In genomic region chr16:1258906-1259759, GRCh38 we compare ENCODE assay signal across 13 cellular contexts. TPM values are rescaled to one million over a fixed set of nuclear protein-coding genes. Genes with fewer than 3 reads are reported as not detected.
DNase-seq lines count a peak whose midpoint lies in the region; ATAC-seq and TF ChIP-seq lines count a peak whose summit lies in the region.
"Had no signal": no experiment of that assay in that cellular context is flagged by ENCODE, and none has a peak within 500 bp of the region (broad histone marks: within the 10 kb centered on the region; RNA-seq: fewer than 3 reads in every experiment).

No MANE protein-coding gene starts in this region.

- H3K4me1 ChIP-seq in HCT116 (ENCODE audit: control insufficient read depth in 1 of 2, insufficient read depth in 2 of 2, low read length in 2 of 2) (peaks cover 4 to 13% of the 10 kb centered on the region in 2 experiments; a peak in 3 of 4 replicates), adrenal gland (replicated peaks in 1 of 2) (no peaks in the 10 kb centered on the region)
- H3K4me1 ChIP-seq: testis had no signal

- intact Hi-C loops in HCT116 (cut with micrococcal nuclease) (no loop called here), adrenal gland (cut with DNase I) (no loop called here)

- no peaks in the 10 kb centered on the region for H3K79me2 ChIP-seq in HCT116 (ENCODE audit: insufficient read depth, low read length)

- H3K4me3 ChIP-seq in HCT116 (replicated peaks in 1 of 2; ENCODE audit: low read depth in 1 of 2, low read length in 2 of 2) (peak overlapping the region in 1 of 2 experiments; percentile 32; a peak in 1 of 4 replicates), adrenal gland (no peak overlapping the region)
- H3K4me3 ChIP-seq: testis had no signal

- no peaks in the 10 kb centered on the region for H3K9me2 ChIP-seq in HCT116 (ENCODE audit: insufficient read depth)

- no peak for ATAC-seq in HCT116
- no peak for ATAC-seq in activated CD8-positive, alpha-beta T cell treated with anti-CD3 and anti-CD28 coated beads, Interleukin-2, amount 10 ng/mL, durations not matched to agents 7 days and 5 days
- no peak for ATAC-seq in HG03521 (IDR thresholded peaks at IDR 0.05; ENCODE audit: unreplicated experiment)

- H2AFZ ChIP-seq in HCT116 (ENCODE audit: low read depth, low read length, poor library complexity, severe bottlenecking), result no peak overlapping the region

- POLR2A ChIA-PET in HCT116 (lab: Charles Lee), result no interaction called here
- POLR2A ChIA-PET in activated CD8-positive, alpha-beta T cell treated with anti-CD3 and anti-CD28 coated beads, Interleukin-2, amount 10 ng/mL, durations not matched to agents 7 days and 5 days (lab: Charles Lee), result no interaction called here

- no peak overlapping the region for H3K27ac Mint-ChIP-seq in T-helper 1 cell treated with Interleukin-12 subunit alpha and Interleukin-12 subunit beta and Interleukin-4 antibody, amounts not matched to agents 30 μg/mL and 1 μg/mL, for 36 hours
- peak overlapping the region; percentile 9 for H3K27ac Mint-ChIP-seq in activated CD8-positive, alpha-beta T cell treated with anti-CD3 and anti-CD28 coated beads, Interleukin-2, amount 10 ng/mL, durations not matched to agents 7 days and 5 days
- H3K27ac Mint-ChIP-seq in nephron, result peak overlapping the region in 2 of 3 experiments; percentile 31 to 60
- H3K27ac Mint-ChIP-seq: CD4-positive, alpha-beta T cell had no signal

- CTCF ChIA-PET in HCT116 (lab: Charles Lee), result no interaction called here
- CTCF ChIA-PET in activated CD8-positive, alpha-beta T cell treated with anti-CD3 and anti-CD28 coated beads, Interleukin-2, amount 10 ng/mL, durations not matched to agents 7 days and 5 days (lab: Charles Lee), result no interaction called here

- WGBS in adrenal gland, 4 donors, result 11 to 33% (median 16%) methylated on average over 5 to 42 of the region's 42 CpGs; no CpG with 5 or more reads in 1 of the 4 donors

- H3K36me3 ChIP-seq in HCT116 (ENCODE audit: control insufficient read depth in 1 of 2, insufficient read depth in 2 of 2, low read length in 2 of 2) (no peaks in the 10 kb centered on the region), adrenal gland (replicated peaks in 1 of 2) (no peaks in the 10 kb centered on the region)

- RAD21 ChIA-PET in HCT116 (lab: Charles Lee; ENCODE audit: low non-redundant PET in 1 of 2, low total read pairs in 2 of 2, uncharacterized antibody in 2 of 2, unreplicated experiment in 2 of 2), result no interaction called here

- no peak overlapping the region for H3K9ac ChIP-seq in HCT116 (ENCODE audit: low read length)

- H3K4me2 ChIP-seq in HCT116 (ENCODE audit: low read length), result peak overlapping the region; percentile 55

- H3K4me3 Mint-ChIP-seq in T-helper 1 cell treated with Interleukin-12 subunit alpha and Interleukin-12 subunit beta and Interleukin-4 antibody, amounts not matched to agents 30 μg/mL and 1 μg/mL, for 36 hours, result peak overlapping the region; percentile 55
- H3K4me3 Mint-ChIP-seq in activated CD8-positive, alpha-beta T cell treated with anti-CD3 and anti-CD28 coated beads, Interleukin-2, amount 10 ng/mL, durations not matched to agents 7 days and 5 days, result peak overlapping the region; percentile 18
- peak overlapping the region; percentile 32 to 67 (median 61) for H3K4me3 Mint-ChIP-seq in nephron
- H3K4me3 Mint-ChIP-seq: CD4-positive, alpha-beta T cell had no signal

- no peak for TF ChIP-seq RAD21 in HCT116 (IDR thresholded peaks at IDR 0.05; ENCODE audit: low read depth)

- TF ChIP-seq POLR2A in HCT116 (IDR thresholded peaks at IDR 0.05; ENCODE audit: borderline replicate concordance, extremely low read depth, insufficient read depth, insufficient read length) (no peak), adrenal gland (IDR thresholded peaks at IDR 0.05) (no peak)

- H3K27me3 Mint-ChIP-seq in T-helper 1 cell treated with Interleukin-12 subunit alpha and Interleukin-12 subunit beta and Interleukin-4 antibody, amounts not matched to agents 30 μg/mL and 1 μg/mL, for 36 hours (ENCODE audit: low read depth), result peaks cover 20% of the 10 kb centered on the region
- H3K27me3 Mint-ChIP-seq in activated CD8-positive, alpha-beta T cell treated with anti-CD3 and anti-CD28 coated beads, Interleukin-2, amount 10 ng/mL, durations not matched to agents 7 days and 5 days (ENCODE audit: low read depth), result peaks cover 12% of the 10 kb centered on the region
- H3K27me3 Mint-ChIP-seq in nephron (ENCODE audit: low read depth), result peaks cover 37% of the 10 kb centered on the region

- no TSS peak for BruUV-seq in HCT116 (replicated peaks; lab: Mats Ljungman, UMichigan)

- TF ChIP-seq CTCF in HCT116 (IDR thresholded peaks at IDR 0.05 in 2 of 3, conservative IDR thresholded peaks at IDR 0.05 in 1 of 3; ENCODE audit: borderline replicate concordance in 1 of 3, insufficient read depth in 1 of 3, low read depth in 2 of 3, low read length in 2 of 3) (no peak), nephron (IDR thresholded peaks at IDR 0.05; ENCODE audit: unreplicated experiment in 3 of 3) (no peak), adrenal gland (IDR thresholded peaks at IDR 0.05) (no peak)

- H3K9me3 ChIP-seq in HCT116 (ENCODE audit: control insufficient read depth in 1 of 2, insufficient read depth in 1 of 2, low read depth in 1 of 2, low read length in 2 of 2) (no peaks in the 10 kb centered on the region), adrenal gland (replicated peaks in 1 of 3) (no peaks in the 10 kb centered on the region)
- H3K9me3 ChIP-seq: testis had no signal

- H3K36me3 Mint-ChIP-seq in T-helper 1 cell treated with Interleukin-12 subunit alpha and Interleukin-12 subunit beta and Interleukin-4 antibody, amounts not matched to agents 30 μg/mL and 1 μg/mL, for 36 hours (ENCODE audit: low read depth), result no peaks in the 10 kb centered on the region
- no peaks in the 10 kb centered on the region for H3K36me3 Mint-ChIP-seq in activated CD8-positive, alpha-beta T cell treated with anti-CD3 and anti-CD28 coated beads, Interleukin-2, amount 10 ng/mL, durations not matched to agents 7 days and 5 days (ENCODE audit: low read depth)
- H3K36me3 Mint-ChIP-seq in nephron (ENCODE audit: low read depth), result no peaks in the 10 kb centered on the region

- H3K27ac ChIP-seq in HCT116 (ENCODE audit: low read depth, low read length) (no peak overlapping the region), adrenal gland (no peak overlapping the region)
- H3K27ac ChIP-seq: testis had no signal

- no peaks in the 10 kb centered on the region for H4K20me1 ChIP-seq in HCT116 (ENCODE audit: insufficient read depth)

- peaks cover under 1% of the 10 kb centered on the region for H3K9me3 Mint-ChIP-seq in T-helper 1 cell treated with Interleukin-12 subunit alpha and Interleukin-12 subunit beta and Interleukin-4 antibody, amounts not matched to agents 30 μg/mL and 1 μg/mL, for 36 hours
- peaks cover under 1% of the 10 kb centered on the region for H3K9me3 Mint-ChIP-seq in activated CD8-positive, alpha-beta T cell treated with anti-CD3 and anti-CD28 coated beads, Interleukin-2, amount 10 ng/mL, durations not matched to agents 7 days and 5 days (ENCODE audit: insufficient read depth)
- H3K9me3 Mint-ChIP-seq in nephron, result no peaks in the 10 kb centered on the region
- H3K9me3 Mint-ChIP-seq: CD4-positive, alpha-beta T cell had no signal

- peaks cover 4% of the 10 kb centered on the region for H3K4me1 Mint-ChIP-seq in T-helper 1 cell treated with Interleukin-12 subunit alpha and Interleukin-12 subunit beta and Interleukin-4 antibody, amounts not matched to agents 30 μg/mL and 1 μg/mL, for 36 hours (ENCODE audit: low read depth)
- H3K4me1 Mint-ChIP-seq in activated CD8-positive, alpha-beta T cell treated with anti-CD3 and anti-CD28 coated beads, Interleukin-2, amount 10 ng/mL, durations not matched to agents 7 days and 5 days (ENCODE audit: low read depth), result peaks cover 5% of the 10 kb centered on the region
- H3K4me1 Mint-ChIP-seq in nephron, result peaks cover 1% of the 10 kb centered on the region

- DNase-seq in T-helper 1 cell (no peak), HCT116 (ENCODE audit: low read depth, low spot score) (no peak), adrenal gland (no peak), Ammon's horn (ENCODE audit: low spot score) (no peak)
- no peak for DNase-seq in activated CD8-positive, alpha-beta T cell treated with anti-CD3 and anti-CD28 coated beads, Interleukin-2, amount 10 ng/mL, durations not matched to agents 7 days and 5 days
- DNase-seq: activated CD4-positive, CD25-positive, alpha-beta regulatory T cell treated with anti-CD3 and anti-CD28 coated beads, Interleukin-2, amount 50 U/mL, for 72 hours; CD4-positive, alpha-beta T cell; cortex of kidney; testis had no signal

- H3K27me3 ChIP-seq in HCT116 (ENCODE audit: insufficient read depth, low read length) (peaks cover 4% of the 10 kb centered on the region; the same call in 1 of the 2 replicates), adrenal gland (peaks cover 16% of the 10 kb centered on the region)
- H3K27me3 ChIP-seq: testis had no signal

RNA-seq across cellular contexts. Expression of gene TPSD1, which starts 3.3 kb away (rescaled TPM):
- total RNA-seq in HCT116 (2021; ENCODE audit: unreplicated experiment) (not detected), adrenal gland (not detected)
- polyA plus RNA-seq in HCT116 (2012), result not detected in 2 replicates
- not detected for total RNA-seq in activated CD8-positive, alpha-beta T cell treated with anti-CD3 and anti-CD28 coated beads, Interleukin-2, amount 10 ng/mL, durations not matched to agents 7 days and 5 days
- polyA plus RNA-seq in adrenal gland, result under 1 TPM in 1 of 3 donors, not detected in 2; 0.24 TPM
- total RNA-seq: CD4-positive, alpha-beta T cell; lung microvascular endothelial cell had no signal

RNA-seq across cellular contexts. Expression of gene TPSAB1, which starts 18.6 kb away (rescaled TPM):
- total RNA-seq in HCT116 (2021; ENCODE audit: unreplicated experiment), result 0.25 TPM
- polyA plus RNA-seq in HCT116 (2012), result not detected in 2 replicates
- not detected for total RNA-seq in activated CD8-positive, alpha-beta T cell treated with anti-CD3 and anti-CD28 coated beads, Interleukin-2, amount 10 ng/mL, durations not matched to agents 7 days and 5 days
- 1 to 10 TPM in 3 of 8 donors, under 1 TPM in 3, not detected in 2; 0.41 to 4.7 (median 1.0) TPM for total RNA-seq in adrenal gland
- polyA plus RNA-seq in adrenal gland, result 1 to 10 TPM in 1 of 3 donors, under 1 TPM in 1, not detected in 1; 0.48 to 4.8 TPM
- total RNA-seq: lung microvascular endothelial cell had no signal

RNA-seq across cellular contexts. Expression of gene TPSB2, which starts 29.1 kb away (rescaled TPM):
- total RNA-seq in HCT116 (2021; ENCODE audit: unreplicated experiment), result not detected
- polyA plus RNA-seq in HCT116 (2012), result not detected in 2 replicates
- not detected for total RNA-seq in activated CD8-positive, alpha-beta T cell treated with anti-CD3 and anti-CD28 coated beads, Interleukin-2, amount 10 ng/mL, durations not matched to agents 7 days and 5 days
- total RNA-seq in adrenal gland, result 1 to 10 TPM in 2 of 8 donors, under 1 TPM in 3, not detected in 3; 0.54 to 6.6 (median 0.78) TPM
- polyA plus RNA-seq in adrenal gland, result 1 to 10 TPM in 1 of 3 donors, under 1 TPM in 1, not detected in 1; 0.32 to 5.1 TPM
- total RNA-seq: CD4-positive, alpha-beta T cell; lung microvascular endothelial cell had no signal

RNA-seq across cellular contexts. Expression of gene TPSG1, which starts 34.1 kb away (rescaled TPM):
- not detected for total RNA-seq in HCT116 (2021; ENCODE audit: unreplicated experiment)
- polyA plus RNA-seq in HCT116 (2012), result 0.10 and 0.16 TPM in 2 replicates
- total RNA-seq in activated CD8-positive, alpha-beta T cell treated with anti-CD3 and anti-CD28 coated beads, Interleukin-2, amount 10 ng/mL, durations not matched to agents 7 days and 5 days, result not detected
- total RNA-seq in adrenal gland, result 1 to 10 TPM in 1 of 8 donors, under 1 TPM in 2, not detected in 5; 0.18 to 5.5 (median 0.29) TPM
- polyA plus RNA-seq in adrenal gland, result 1 to 10 TPM in 1 of 3 donors, under 1 TPM in 1, not detected in 1; 0.34 to 2.7 TPM
- total RNA-seq: CD4-positive, alpha-beta T cell; lung microvascular endothelial cell had no signal

RNA-seq across cellular contexts. Expression of gene UBE2I, which starts 50.3 kb away (rescaled TPM):
- total RNA-seq in HCT116 (2021; ENCODE audit: unreplicated experiment) (212 TPM), adrenal gland (100 to 1,000 TPM in 4 of 8 donors, 10 to 100 TPM in 4; 54.6 to 142 (median 105) TPM)
- 96.9 and 135 TPM in 2 replicates for polyA plus RNA-seq in HCT116 (2012)
- 100 to 1,000 TPM; 207 to 237 TPM for total RNA-seq in activated CD8-positive, alpha-beta T cell treated with anti-CD3 and anti-CD28 coated beads, Interleukin-2, amount 10 ng/mL, durations not matched to agents 7 days and 5 days
- 100 to 1,000 TPM in 1 of 3 donors, 10 to 100 TPM in 2; 61.9 to 203 (median 70.1) TPM for polyA plus RNA-seq in adrenal gland
